ENCODE assay signal across 9 cellular contexts in the genomic region with DNA sequence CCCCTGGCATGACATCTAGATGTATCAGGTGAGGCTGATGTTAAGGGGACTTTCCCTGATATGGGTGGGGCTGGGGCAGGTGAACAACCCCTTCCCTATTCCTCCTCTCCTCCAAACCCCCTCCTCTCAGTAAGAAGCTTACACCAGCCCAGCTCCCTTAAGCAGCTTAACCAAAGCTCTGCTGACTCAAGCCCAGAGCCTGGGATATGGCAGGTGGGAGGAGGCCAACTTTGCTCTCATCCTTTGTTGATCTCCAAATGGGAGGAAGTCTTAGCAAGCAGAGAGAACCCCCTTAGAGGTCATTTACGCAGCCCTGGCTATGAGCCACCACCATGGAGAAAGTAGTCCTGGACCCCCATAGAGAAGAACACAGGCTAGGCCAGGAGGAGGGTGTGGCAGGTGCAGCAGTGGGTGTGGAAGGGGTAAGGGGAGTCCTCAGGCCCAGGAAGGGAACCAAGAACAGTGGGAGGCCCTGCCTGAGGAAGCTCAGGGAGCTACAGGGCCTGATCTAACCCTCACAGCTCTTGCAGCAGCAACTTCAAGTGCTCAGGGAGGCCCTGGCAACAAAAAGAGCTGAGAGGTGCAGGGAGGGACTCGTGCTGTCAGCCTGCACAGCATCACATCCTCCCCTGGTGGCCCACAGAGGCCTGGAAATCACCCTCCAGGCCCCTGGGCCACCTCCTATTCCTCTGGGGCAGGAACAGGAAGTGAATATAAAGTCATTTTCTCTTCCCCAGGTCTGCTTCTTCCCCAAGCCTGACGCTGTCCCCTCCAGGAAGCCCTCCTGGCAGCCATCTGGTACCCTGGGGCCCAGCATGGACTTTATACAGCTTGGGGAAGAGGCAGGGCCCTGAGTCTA. TPM values are rescaled to one million over a fixed set of nuclear protein-coding genes. Genes with fewer than 3 reads are reported as not detected.
DNase-seq lines count a peak whose midpoint lies in the region; ATAC-seq and TF ChIP-seq lines count a peak whose summit lies in the region.
"Had no signal": no experiment of that assay in that cellular context is flagged by ENCODE, and none has a peak within 500 bp of the region (broad histone marks: within the 10 kb centered on the region; RNA-seq: fewer than 3 reads in every experiment).

No MANE protein-coding gene starts in this region.

- ATAC-seq in HG03108 (IDR thresholded peaks at IDR 0.05; ENCODE audit: unreplicated experiment) = peak; percentile 48
- ATAC-seq in mucosa of descending colon = peak; percentile 5
- ATAC-seq in WTC11 = no peak
- ATAC-seq in Right ventricle myocardium superior (ENCODE audit: poor library complexity) = no peak
- no peak for ATAC-seq in GM19397 (IDR thresholded peaks at IDR 0.05; ENCODE audit: unreplicated experiment)

- no peaks in the 10 kb centered on the region for H3K36me3 ChIP-seq in mucosa of descending colon (ENCODE audit: low read depth)

- H3K27ac Mint-ChIP-seq in WTC11 = no peak overlapping the region

- H3K4me1 ChIP-seq in mucosa of descending colon (ENCODE audit: low read depth) = peaks cover 14% of the 10 kb centered on the region

- peaks cover 10% of the 10 kb centered on the region for H3K36me3 Mint-ChIP-seq in WTC11

- H3K27me3 Mint-ChIP-seq in WTC11 (ENCODE audit: low read depth) = no peaks in the 10 kb centered on the region

- peaks cover 34% of the 10 kb centered on the region for H3K4me1 Mint-ChIP-seq in WTC11

- H3K4me3 Mint-ChIP-seq in WTC11 = no peak overlapping the region

- CTCF ChIA-PET in WTC11 (lab: Charles Lee) = interaction anchor here (0.7 to 5.2 kb wide), 7 partner anchors 8 to 214 kb away, joined by 3 to 26 read pairs (median 4); partner anchors contain the start of genes ALDOC, IFT20 and TNFAIP1

- H3K9me3 ChIP-seq in mucosa of descending colon = no peaks in the 10 kb centered on the region

- POLR2A ChIA-PET in WTC11 (lab: Charles Lee) = no interaction called here

- no peak overlapping the region for H3K4me3 ChIP-seq in mucosa of descending colon
- H3K4me3 ChIP-seq: PC-9 had no signal

- DNase-seq in D341Med (ENCODE audit: low spot score) = peak; percentile 90
- peak; percentile 58 for DNase-seq in activated CD4-positive, alpha-beta T cell treated with anti-CD3 and anti-CD28 coated beads, Interleukin-2, amount 50 U/mL, for 1 hour
- peak in 1 of 3 donors; percentile 38 for DNase-seq in mucosa of descending colon
- DNase-seq in WTC11 (ENCODE audit: low spot score) = no peak
- DNase-seq in Right ventricle myocardium superior = no peak
- no peak for DNase-seq in COLO829 (ENCODE audit: low spot score)
- DNase-seq: PC-9 had no signal

- TF ChIP-seq CTCF in mucosa of descending colon (IDR thresholded peaks at IDR 0.05) = no peak
- no peak for TF ChIP-seq CTCF in WTC11 (IDR thresholded peaks at IDR 0.05)

- intact Hi-C loops in mucosa of descending colon (cut with DNase I, micrococcal nuclease) (loop anchor here in 1 of 2 donors (5.0 kb wide), 1 partner anchor 52 kb away; no protein-coding TSS in a partner anchor), Right ventricle myocardium superior (cut with DNase I) (loop anchor here (5.0 kb wide), 2 partner anchors 43 to 63 kb away; partner anchors contain the start of gene RSKR)

- H3K9me3 Mint-ChIP-seq in WTC11 = no peaks in the 10 kb centered on the region

TF ChIP-seq in WTC11, 78 proteins besides CTCF, POLR2A, EP300 and RAD21:
- no peak for TF ChIP-seq KAT7 (CRISPR knock-in tag; IDR thresholded peaks at IDR 0.05; ENCODE audit: borderline replicate concordance)
- TF ChIP-seq, protein P1, sequence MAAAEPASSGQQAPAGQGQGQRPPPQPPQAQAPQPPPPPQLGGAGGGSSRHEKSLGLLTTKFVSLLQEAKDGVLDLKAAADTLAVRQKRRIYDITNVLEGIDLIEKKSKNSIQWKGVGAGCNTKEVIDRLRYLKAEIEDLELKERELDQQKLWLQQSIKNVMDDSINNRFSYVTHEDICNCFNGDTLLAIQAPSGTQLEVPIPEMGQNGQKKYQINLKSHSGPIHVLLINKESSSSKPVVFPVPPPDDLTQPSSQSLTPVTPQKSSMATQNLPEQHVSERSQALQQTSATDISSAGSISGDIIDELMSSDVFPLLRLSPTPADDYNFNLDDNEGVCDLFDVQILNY (CRISPR knock-in tag; IDR thresholded peaks at IDR 0.05) = no peak
- TF ChIP-seq E2F4 (CRISPR knock-in tag; IDR thresholded peaks at IDR 0.05; ENCODE audit: borderline replicate concordance, low read depth) = no peak
- TF ChIP-seq, protein P2, sequence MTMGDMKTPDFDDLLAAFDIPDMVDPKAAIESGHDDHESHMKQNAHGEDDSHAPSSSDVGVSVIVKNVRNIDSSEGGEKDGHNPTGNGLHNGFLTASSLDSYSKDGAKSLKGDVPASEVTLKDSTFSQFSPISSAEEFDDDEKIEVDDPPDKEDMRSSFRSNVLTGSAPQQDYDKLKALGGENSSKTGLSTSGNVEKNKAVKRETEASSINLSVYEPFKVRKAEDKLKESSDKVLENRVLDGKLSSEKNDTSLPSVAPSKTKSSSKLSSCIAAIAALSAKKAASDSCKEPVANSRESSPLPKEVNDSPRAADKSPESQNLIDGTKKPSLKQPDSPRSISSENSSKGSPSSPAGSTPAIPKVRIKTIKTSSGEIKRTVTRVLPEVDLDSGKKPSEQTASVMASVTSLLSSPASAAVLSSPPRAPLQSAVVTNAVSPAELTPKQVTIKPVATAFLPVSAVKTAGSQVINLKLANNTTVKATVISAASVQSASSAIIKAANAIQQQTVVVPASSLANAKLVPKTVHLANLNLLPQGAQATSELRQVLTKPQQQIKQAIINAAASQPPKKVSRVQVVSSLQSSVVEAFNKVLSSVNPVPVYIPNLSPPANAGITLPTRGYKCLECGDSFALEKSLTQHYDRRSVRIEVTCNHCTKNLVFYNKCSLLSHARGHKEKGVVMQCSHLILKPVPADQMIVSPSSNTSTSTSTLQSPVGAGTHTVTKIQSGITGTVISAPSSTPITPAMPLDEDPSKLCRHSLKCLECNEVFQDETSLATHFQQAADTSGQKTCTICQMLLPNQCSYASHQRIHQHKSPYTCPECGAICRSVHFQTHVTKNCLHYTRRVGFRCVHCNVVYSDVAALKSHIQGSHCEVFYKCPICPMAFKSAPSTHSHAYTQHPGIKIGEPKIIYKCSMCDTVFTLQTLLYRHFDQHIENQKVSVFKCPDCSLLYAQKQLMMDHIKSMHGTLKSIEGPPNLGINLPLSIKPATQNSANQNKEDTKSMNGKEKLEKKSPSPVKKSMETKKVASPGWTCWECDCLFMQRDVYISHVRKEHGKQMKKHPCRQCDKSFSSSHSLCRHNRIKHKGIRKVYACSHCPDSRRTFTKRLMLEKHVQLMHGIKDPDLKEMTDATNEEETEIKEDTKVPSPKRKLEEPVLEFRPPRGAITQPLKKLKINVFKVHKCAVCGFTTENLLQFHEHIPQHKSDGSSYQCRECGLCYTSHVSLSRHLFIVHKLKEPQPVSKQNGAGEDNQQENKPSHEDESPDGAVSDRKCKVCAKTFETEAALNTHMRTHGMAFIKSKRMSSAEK (CRISPR knock-in tag; IDR thresholded peaks at IDR 0.05; ENCODE audit: borderline replicate concordance) = no peak
- TF ChIP-seq ERG (CRISPR knock-in tag; IDR thresholded peaks at IDR 0.05) = no peak
- TF ChIP-seq MLX (CRISPR knock-in tag; IDR thresholded peaks at IDR 0.05) = no peak
- TF ChIP-seq JUN (CRISPR knock-in tag; IDR thresholded peaks at IDR 0.05) = no peak
- TF ChIP-seq TP53 (CRISPR knock-in tag; IDR thresholded peaks at IDR 0.05) = no peak
TF ChIP-seq in WTC11: peak in this region for 0.

RNA-seq across cellular contexts. Expression of gene UNC119, which starts 2.9 kb away (rescaled TPM):
- total RNA-seq in mucosa of descending colon (10 to 100 TPM; 20.5 to 32.3 (median 23.2) TPM), WTC11 (2021) (53.3 to 59.6 TPM (median 54.6 TPM) in 3 replicates), Right ventricle myocardium superior (22.6 TPM)

RNA-seq across cellular contexts. Expression of gene PIGS, which starts 21.8 kb away (rescaled TPM):
- 100 to 1,000 TPM in 1 of 3 donors, 10 to 100 TPM in 2; 52.2 to 100 (median 88.5) TPM for total RNA-seq in mucosa of descending colon
- total RNA-seq in WTC11 (2021) = 50.6 to 55.0 TPM (median 54.6 TPM) in 3 replicates
- total RNA-seq in Right ventricle myocardium superior = 33.4 TPM

RNA-seq across cellular contexts. Expression of gene ALDOC, which starts 27.2 kb away (rescaled TPM):
- total RNA-seq in mucosa of descending colon (10 to 100 TPM; 15.3 to 25.4 (median 19.7) TPM), WTC11 (2021) (73.5 to 95.7 TPM (median 94.2 TPM) in 3 replicates), Right ventricle myocardium superior (353 TPM)

RNA-seq across cellular contexts. Expression of gene FOXN1, which starts 43.4 kb away (rescaled TPM):
- under 1 TPM in 2 of 3 donors, not detected in 1; 0.46 to 0.69 TPM for total RNA-seq in mucosa of descending colon
- total RNA-seq in WTC11 (2021) = not detected in 3 replicates
- not detected for total RNA-seq in Right ventricle myocardium superior
- total RNA-seq: PC-9 had no signal

RNA-seq across cellular contexts. Expression of gene SPAG5, which starts 49.3 kb away (rescaled TPM):
- total RNA-seq in mucosa of descending colon = 10 to 100 TPM in 2 of 3 donors, 1 to 10 TPM in 1; 7.2 to 30.3 (median 15.1) TPM
- 120 to 146 TPM (median 125 TPM) in 3 replicates for total RNA-seq in WTC11 (2021)
- 1.1 TPM for total RNA-seq in Right ventricle myocardium superior

Comparison
In these comparisons a context has a peak if more than half of its experiments do, and no peak if none do; other contexts are left out.
1. DNase-seq: peak in D341Med (single experiment) and activated CD4-positive, alpha-beta T cell treated with anti-CD3 and anti-CD28 coated beads, Interleukin-2, amount 50 U/mL, for 1 hour (single experiment); none in WTC11 (single experiment), Right ventricle myocardium superior (single experiment) and COLO829 (single experiment).
2. ATAC-seq: peak in HG03108 (single experiment) and mucosa of descending colon (single experiment); none in WTC11 (single experiment), Right ventricle myocardium superior (single experiment) and GM19397 (single experiment).